10 cellular contexts compared by ENCODE assay signal in genomic region chr3:15982667-15983145, GRCh38.
DNase-seq lines count a peak whose midpoint lies in the region; ATAC-seq and TF ChIP-seq lines count a peak whose summit lies in the region.
"Had no signal": no experiment of that assay in that cellular context is flagged by ENCODE, and none has a peak within 500 bp of the region (broad histone marks: within the 10 kb centered on the region; RNA-seq: fewer than 3 reads in every experiment).

No MANE protein-coding gene starts in this region.

- H3K36me3 ChIP-seq in suprapubic skin (no peaks in the 10 kb centered on the region), transverse colon (no peaks in the 10 kb centered on the region), body of pancreas (replicated peaks in 1 of 2; ENCODE audit: insufficient read depth in 1 of 2, low read depth in 2 of 2) (no peaks in the 10 kb centered on the region)

- H3K27me3 ChIP-seq in right cardiac atrium (ENCODE audit: control insufficient read depth, insufficient read depth) (no peaks in the 10 kb centered on the region), suprapubic skin (no peaks in the 10 kb centered on the region), transverse colon (no peaks in the 10 kb centered on the region), body of pancreas (no peaks in the 10 kb centered on the region)

- TF ChIP-seq EP300 in suprapubic skin (IDR thresholded peaks at IDR 0.05) (no peak), transverse colon (IDR thresholded peaks at IDR 0.05; ENCODE audit: low read depth) (no peak)

- TF ChIP-seq CTCF in suprapubic skin (IDR thresholded peaks at IDR 0.05) (no peak), transverse colon (IDR thresholded peaks at IDR 0.05) (no peak), body of pancreas (IDR thresholded peaks at IDR 0.05) (no peak)

- H3K4me1 ChIP-seq in right cardiac atrium (ENCODE audit: control insufficient read depth, insufficient read depth, low read length) (no peaks in the 10 kb centered on the region), suprapubic skin (peaks cover 14% of the 10 kb centered on the region), transverse colon (no peaks in the 10 kb centered on the region), body of pancreas (no peaks in the 10 kb centered on the region)

- H3K27ac ChIP-seq in right cardiac atrium (ENCODE audit: low read length) (peak overlapping the region; percentile 34), suprapubic skin (peak overlapping the region; percentile 61), transverse colon (no peak overlapping the region), body of pancreas (no peak overlapping the region)

- H3K4me3 ChIP-seq in right cardiac atrium (ENCODE audit: low read length) (no peak overlapping the region), suprapubic skin (no peak overlapping the region), transverse colon (no peak overlapping the region), body of pancreas (no peak overlapping the region)

- TF ChIP-seq POLR2A in suprapubic skin (IDR thresholded peaks at IDR 0.05) (no peak), transverse colon (IDR thresholded peaks at IDR 0.05) (no peak), body of pancreas (IDR thresholded peaks at IDR 0.05) (no peak)

- intact Hi-C loops in right cardiac atrium (cut with DNase I): no loop called here
- intact Hi-C loops in transverse colon (cut with DNase I; ENCODE audit: low total_unique reads): no loop called here
- intact Hi-C loops in body of pancreas (cut with DNase I): no loop called here

- 45% methylated on average over 10 of the region's 10 CpGs for WGBS in right cardiac atrium
- WGBS in suprapubic skin: 43% methylated on average over 10 of the region's 10 CpGs
- 77 to 93% methylated on average over 7 to 10 of the region's 10 CpGs for WGBS in transverse colon (ENCODE audit: low coverage in 1 of 2), 2 donors
- WGBS in body of pancreas, 2 donors: 85% methylated on average over 10 of the region's 10 CpGs

- H3K9me3 ChIP-seq in right cardiac atrium (ENCODE audit: control insufficient read depth, low read length): no peaks in the 10 kb centered on the region
- no peaks in the 10 kb centered on the region for H3K9me3 ChIP-seq in suprapubic skin
- no peaks in the 10 kb centered on the region for H3K9me3 ChIP-seq in transverse colon
- no peaks in the 10 kb centered on the region for H3K9me3 ChIP-seq in body of pancreas

- ATAC-seq in right cardiac atrium (peak; percentile 75 to 76), body of pancreas (no peak)
- ATAC-seq: activated T-helper 17 cell treated with anti-CD3 and anti-CD28 coated beads, Interleukin-2, amount 50 U/mL, for 72 hours had no signal

- in situ Hi-C loops in transverse colon (cut with MboI; ENCODE audit: low pct_ligation_motif_present in 1 of 4, low pct_unique_long_range_greater_than_20kb in 1 of 4, low sequenced_read_pairs in 3 of 4): no loop called here

- DNase-seq in DMS153 (lab: John Stamatoyannopoulos, UW) (peak; percentile 0), DMS153 treated with DMSO at 0.1 percent for 48 hours (lab: John Stamatoyannopoulos, UW; ENCODE audit: unreplicated experiment) (no peak), amniotic stem cell (lab: John Stamatoyannopoulos, UW) (peak; percentile 92), right cardiac atrium (peak in 1 of 3 donors; percentile 58), suprapubic skin (ENCODE audit: low spot score in 2 of 2) (peak in 1 of 2 donors; percentile 73), transverse colon (no peak), activated gamma-delta T cell (lab: John Stamatoyannopoulos, UW) (no peak), body of pancreas (no peak)
- DNase-seq: NCI-H2081 had no signal

Comparison
In these comparisons a context has a peak if more than half of its experiments do, and no peak if none do; other contexts are left out.
1. DNase-seq: peak in DMS153 (single experiment) and amniotic stem cell (single experiment); none in DMS153 treated with DMSO at 0.1 percent for 48 hours (single experiment), transverse colon (single experiment), activated gamma-delta T cell (single experiment) and body of pancreas (0 of 4).
2. H3K27ac ChIP-seq: peak in right cardiac atrium (single experiment) and suprapubic skin (single experiment); none in transverse colon (0 of 4) and body of pancreas (0 of 4).